In genomic region chr1:205304046-205304694, GRCh38 we compare ENCODE assay signal across 1 cellular context.
TF ChIP-seq lines count a peak whose summit lies in the region.

No MANE protein-coding gene starts in this region.

TF ChIP-seq in IMR-90, 13 proteins besides CTCF, POLR2A, EP300 and RAD21:
- TF ChIP-seq CHD1 (IDR thresholded peaks at IDR 0.05; ENCODE audit: low read depth, low read length) (no peak), RCOR1 (IDR thresholded peaks at IDR 0.05; ENCODE audit: insufficient replicate concordance, low read length) (no peak), SMC3 (IDR thresholded peaks at IDR 0.05; ENCODE audit: low read depth, low read length) (no peak), MAFK (IDR thresholded peaks at IDR 0.05; ENCODE audit: low read depth, low read length) (no peak), MAZ (IDR thresholded peaks at IDR 0.05; ENCODE audit: borderline replicate concordance, low read depth, low read length) (no peak), NFE2L2 (IDR thresholded peaks at IDR 0.05; ENCODE audit: low read depth, low read length) (no peak), CEBPB (IDR thresholded peaks at IDR 0.05; ENCODE audit: low read depth, low read length) (no peak), BHLHE40 (IDR thresholded peaks at IDR 0.05; ENCODE audit: low read depth, low read length) (no peak), USF2 (IDR thresholded peaks at IDR 0.05; ENCODE audit: low read depth, low read length) (no peak), MXI1 (IDR thresholded peaks at IDR 0.05; ENCODE audit: borderline replicate concordance, low read depth, low read length) (no peak), RFX5 (IDR thresholded peaks at IDR 0.05; ENCODE audit: low read depth, low read length) (no peak), FOS (IDR thresholded peaks at IDR 0.05; ENCODE audit: low read depth, low read length) (no peak)
- TF ChIP-seq, protein P1, sequence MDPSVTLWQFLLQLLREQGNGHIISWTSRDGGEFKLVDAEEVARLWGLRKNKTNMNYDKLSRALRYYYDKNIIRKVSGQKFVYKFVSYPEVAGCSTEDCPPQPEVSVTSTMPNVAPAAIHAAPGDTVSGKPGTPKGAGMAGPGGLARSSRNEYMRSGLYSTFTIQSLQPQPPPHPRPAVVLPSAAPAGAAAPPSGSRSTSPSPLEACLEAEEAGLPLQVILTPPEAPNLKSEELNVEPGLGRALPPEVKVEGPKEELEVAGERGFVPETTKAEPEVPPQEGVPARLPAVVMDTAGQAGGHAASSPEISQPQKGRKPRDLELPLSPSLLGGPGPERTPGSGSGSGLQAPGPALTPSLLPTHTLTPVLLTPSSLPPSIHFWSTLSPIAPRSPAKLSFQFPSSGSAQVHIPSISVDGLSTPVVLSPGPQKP (IDR thresholded peaks at IDR 0.05; ENCODE audit: borderline replicate concordance, low read depth, low read length) = no peak
